10 cellular contexts compared by ENCODE assay signal in genomic region chr15:98896002-98896721, GRCh38.
DNase-seq lines count a peak whose midpoint lies in the region; ATAC-seq, FAIRE-seq and TF ChIP-seq lines count a peak whose summit lies in the region.
"Had no signal": no experiment of that assay in that cellular context is flagged by ENCODE, and none has a peak within 500 bp of the region (broad histone marks: within the 10 kb centered on the region; RNA-seq: fewer than 3 reads in every experiment).

No MANE protein-coding gene starts in this region.

- FAIRE-seq in small intestine (lab: Jason Lieb, UNC) = no peak

- no peaks in the 10 kb centered on the region for H3K9me3 Mint-ChIP-seq in WTC11

- H3K9me3 ChIP-seq in tibial nerve = no peaks in the 10 kb centered on the region
- H3K9me3 ChIP-seq in small intestine (ENCODE audit: control insufficient read depth, low read depth) = no peaks in the 10 kb centered on the region

- no peaks in the 10 kb centered on the region for H3K27me3 Mint-ChIP-seq in WTC11 (ENCODE audit: low read depth)

- no peak for TF ChIP-seq POLR2A in tibial nerve (IDR thresholded peaks at IDR 0.05)

- H3K36me3 ChIP-seq in tibial nerve (peaks cover 0 to 32% (median 0%) of the 10 kb centered on the region in 3 donors), small intestine (ENCODE audit: control insufficient read depth in 2 of 2, insufficient read depth in 2 of 2, low read length in 2 of 2) (no peaks in the 10 kb centered on the region)

- H3K27ac ChIP-seq in skin epidermis (peak overlapping the region in 16 of 21 experiments; percentile 1 to 84 (median 60)), tibial nerve (peak overlapping the region in 2 of 4 donors; percentile 53 to 69), small intestine (ENCODE audit: low read depth in 1 of 2, low read length in 1 of 2) (peak overlapping the region in 1 of 2 donors; percentile 47)

- H3K4me1 ChIP-seq in tibial nerve (peaks cover 0 to 40% (median 9%) of the 10 kb centered on the region in 4 donors), small intestine (ENCODE audit: control insufficient read depth in 2 of 2, insufficient read depth in 1 of 2, low read depth in 1 of 2, low read length in 1 of 2) (no peaks in the 10 kb centered on the region)

- H3K4me1 Mint-ChIP-seq in WTC11 = peaks cover 26% of the 10 kb centered on the region

- TF ChIP-seq CTCF in WTC11 (IDR thresholded peaks at IDR 0.05) (no peak), fibroblast of villous mesenchyme (IDR thresholded peaks at IDR 0.05; ENCODE audit: insufficient read depth, low read depth, low read length) (no peak), tibial nerve (IDR thresholded peaks at IDR 0.05) (no peak)

- ATAC-seq in WTC11 (no peak), HG03196 (IDR thresholded peaks at IDR 0.05; ENCODE audit: unreplicated experiment) (no peak)

- H3K36me3 Mint-ChIP-seq in WTC11 = peaks cover 22% of the 10 kb centered on the region

- POLR2A ChIA-PET in WTC11 (lab: Charles Lee) = no interaction called here

- no peak overlapping the region for H3K4me3 ChIP-seq in fibroblast of villous mesenchyme (ENCODE audit: low read depth, low read length)
- no peak overlapping the region for H3K4me3 ChIP-seq in skin epidermis
- H3K4me3 ChIP-seq in tibial nerve = no peak overlapping the region
- no peak overlapping the region for H3K4me3 ChIP-seq in small intestine (ENCODE audit: low read depth in 1 of 2, low read length in 2 of 2)

- no peak for TF ChIP-seq EP300 in tibial nerve (IDR thresholded peaks at IDR 0.05)

- H3K27me3 ChIP-seq in tibial nerve = no peaks in the 10 kb centered on the region
- no peaks in the 10 kb centered on the region for H3K27me3 ChIP-seq in small intestine (ENCODE audit: control insufficient read depth in 2 of 2, insufficient read depth in 2 of 2, low read length in 2 of 2)

- peak overlapping the region; percentile 29; the same call in 1 of the 2 replicates for H3K27ac Mint-ChIP-seq in WTC11

- no peak overlapping the region for H3K4me3 Mint-ChIP-seq in WTC11

- DNase-seq in HPDE6-E6E7 (ENCODE audit: extremely low spot score) (peak; percentile 27), WTC11 (ENCODE audit: low spot score) (no peak), fibroblast of villous mesenchyme (ENCODE audit: low read depth) (peak; percentile 88), NCI-H748 treated with DMSO at 0.1 percent for 48 hours (lab: John Stamatoyannopoulos, UW) (no peak), tibial nerve (ENCODE audit: low spot score in 2 of 2) (no peak), small intestine (no peak)
- DNase-seq: activated effector memory CD4-positive, alpha-beta T cell treated with anti-CD3 and anti-CD28 coated beads, Interleukin-2, amount 50 U/mL, for 16 hours; NCI-H2107 had no signal

- 82 to 84% methylated on average over 5 of the region's 5 CpGs for WGBS in tibial nerve, 2 donors
- 70 to 86% (median 80%) methylated on average over 5 of the region's 5 CpGs for WGBS in small intestine, 3 donors

- CTCF ChIA-PET in WTC11 (lab: Charles Lee) = no interaction called here

TF ChIP-seq in WTC11, 78 proteins besides CTCF, POLR2A, EP300 and RAD21:
- TF ChIP-seq NFATC4 (CRISPR knock-in tag; IDR thresholded peaks at IDR 0.05) (no peak), NFE2L1 (CRISPR knock-in tag; IDR thresholded peaks at IDR 0.05) (no peak), JAZF1 (CRISPR knock-in tag; IDR thresholded peaks at IDR 0.05) (no peak), NFYB (CRISPR knock-in tag; conservative IDR thresholded peaks at IDR 0.05; ENCODE audit: low read depth) (no peak), ZNF532 (CRISPR knock-in tag; IDR thresholded peaks at IDR 0.05; ENCODE audit: borderline replicate concordance) (no peak), ZNF671 (CRISPR knock-in tag; IDR thresholded peaks at IDR 0.05) (no peak), SOX15 (CRISPR knock-in tag; IDR thresholded peaks at IDR 0.05) (no peak), SMAD3 (CRISPR knock-in tag; IDR thresholded peaks at IDR 0.05; ENCODE audit: borderline replicate concordance) (no peak), MYBL2 (CRISPR knock-in tag; IDR thresholded peaks at IDR 0.05) (no peak), ZNF423 (CRISPR knock-in tag; IDR thresholded peaks at IDR 0.05) (no peak), ZNF317 (CRISPR knock-in tag; IDR thresholded peaks at IDR 0.05; ENCODE audit: borderline replicate concordance, low read depth) (no peak), ZNF425 (CRISPR knock-in tag; conservative IDR thresholded peaks at IDR 0.05) (no peak), ZBTB21 (CRISPR knock-in tag; IDR thresholded peaks at IDR 0.05; ENCODE audit: borderline replicate concordance) (no peak)
- TF ChIP-seq, protein P1, sequence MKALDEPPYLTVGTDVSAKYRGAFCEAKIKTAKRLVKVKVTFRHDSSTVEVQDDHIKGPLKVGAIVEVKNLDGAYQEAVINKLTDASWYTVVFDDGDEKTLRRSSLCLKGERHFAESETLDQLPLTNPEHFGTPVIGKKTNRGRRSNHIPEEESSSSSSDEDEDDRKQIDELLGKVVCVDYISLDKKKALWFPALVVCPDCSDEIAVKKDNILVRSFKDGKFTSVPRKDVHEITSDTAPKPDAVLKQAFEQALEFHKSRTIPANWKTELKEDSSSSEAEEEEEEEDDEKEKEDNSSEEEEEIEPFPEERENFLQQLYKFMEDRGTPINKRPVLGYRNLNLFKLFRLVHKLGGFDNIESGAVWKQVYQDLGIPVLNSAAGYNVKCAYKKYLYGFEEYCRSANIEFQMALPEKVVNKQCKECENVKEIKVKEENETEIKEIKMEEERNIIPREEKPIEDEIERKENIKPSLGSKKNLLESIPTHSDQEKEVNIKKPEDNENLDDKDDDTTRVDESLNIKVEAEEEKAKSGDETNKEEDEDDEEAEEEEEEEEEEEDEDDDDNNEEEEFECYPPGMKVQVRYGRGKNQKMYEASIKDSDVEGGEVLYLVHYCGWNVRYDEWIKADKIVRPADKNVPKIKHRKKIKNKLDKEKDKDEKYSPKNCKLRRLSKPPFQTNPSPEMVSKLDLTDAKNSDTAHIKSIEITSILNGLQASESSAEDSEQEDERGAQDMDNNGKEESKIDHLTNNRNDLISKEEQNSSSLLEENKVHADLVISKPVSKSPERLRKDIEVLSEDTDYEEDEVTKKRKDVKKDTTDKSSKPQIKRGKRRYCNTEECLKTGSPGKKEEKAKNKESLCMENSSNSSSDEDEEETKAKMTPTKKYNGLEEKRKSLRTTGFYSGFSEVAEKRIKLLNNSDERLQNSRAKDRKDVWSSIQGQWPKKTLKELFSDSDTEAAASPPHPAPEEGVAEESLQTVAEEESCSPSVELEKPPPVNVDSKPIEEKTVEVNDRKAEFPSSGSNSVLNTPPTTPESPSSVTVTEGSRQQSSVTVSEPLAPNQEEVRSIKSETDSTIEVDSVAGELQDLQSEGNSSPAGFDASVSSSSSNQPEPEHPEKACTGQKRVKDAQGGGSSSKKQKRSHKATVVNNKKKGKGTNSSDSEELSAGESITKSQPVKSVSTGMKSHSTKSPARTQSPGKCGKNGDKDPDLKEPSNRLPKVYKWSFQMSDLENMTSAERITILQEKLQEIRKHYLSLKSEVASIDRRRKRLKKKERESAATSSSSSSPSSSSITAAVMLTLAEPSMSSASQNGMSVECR (CRISPR knock-in tag; IDR thresholded peaks at IDR 0.05; ENCODE audit: borderline replicate concordance) = no peak

Comparison
In these comparisons a context has a peak if more than half of its experiments do, and no peak if none do; other contexts are left out.
1. DNase-seq: peak in HPDE6-E6E7 (single experiment) and fibroblast of villous mesenchyme (single experiment); none in WTC11 (single experiment), NCI-H748 treated with DMSO at 0.1 percent for 48 hours (single experiment), tibial nerve (0 of 2) and small intestine (single experiment).